1 cellular context compared by ENCODE assay signal in the genomic region with DNA sequence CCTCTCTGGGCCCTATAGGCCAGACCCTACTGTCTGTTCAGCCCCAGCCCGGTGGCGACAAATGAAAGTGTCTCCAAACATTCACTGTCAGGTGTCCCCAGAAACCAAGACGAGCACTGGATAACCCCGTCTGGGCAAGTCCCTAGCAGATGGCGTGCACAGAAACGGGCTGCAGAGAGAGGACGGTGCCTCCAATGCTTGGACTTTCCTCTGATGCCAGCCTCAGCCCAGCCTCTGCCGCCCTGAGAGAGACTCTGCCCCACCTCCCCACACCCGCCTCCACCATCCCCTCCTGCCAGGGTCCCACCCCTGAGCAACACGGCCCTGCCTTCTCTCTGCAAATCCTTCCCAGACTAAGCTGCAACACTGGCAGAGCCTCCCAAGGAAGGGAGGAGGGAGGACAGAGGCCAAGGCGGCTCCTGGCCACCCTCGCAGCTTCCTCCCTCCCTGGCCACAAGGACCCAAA.
TF ChIP-seq lines count a peak whose summit lies in the region.

No MANE protein-coding gene starts in this region.

TF ChIP-seq in H1, 55 proteins besides CTCF, POLR2A, EP300 and RAD21:
- TF ChIP-seq SRF (IDR thresholded peaks at IDR 0.05; ENCODE audit: low read depth, low read length) (no peak), EZH2 (IDR thresholded peaks at IDR 0.05; ENCODE audit: low read depth, low read length, severe bottlenecking) (no peak), RNF2 (IDR thresholded peaks at IDR 0.05; ENCODE audit: borderline replicate concordance, low read depth, low read length, missing control alignments, poor library complexity, severe bottlenecking) (no peak), BRCA1 (IDR thresholded peaks at IDR 0.05; ENCODE audit: low read depth, low read length) (no peak), SP1 (IDR thresholded peaks at IDR 0.05; ENCODE audit: low read depth, low read length) (no peak), JUND (IDR thresholded peaks at IDR 0.05; ENCODE audit: low read length) (no peak), SIX5 (IDR thresholded peaks at IDR 0.05; ENCODE audit: low read depth, low read length) (no peak), SUZ12 (IDR thresholded peaks at IDR 0.05; ENCODE audit: low read length) (no peak), SP4 (IDR thresholded peaks at IDR 0.05; ENCODE audit: low read length) (no peak), RFX5 (IDR thresholded peaks at IDR 0.05; ENCODE audit: borderline replicate concordance, low read depth, low read length) (no peak), KDM5A (IDR thresholded peaks at IDR 0.05; ENCODE audit: low read length) (no peak), FOSL1 (IDR thresholded peaks at IDR 0.05; ENCODE audit: insufficient read depth, low read depth, low read length) (no peak), TCF12 (IDR thresholded peaks at IDR 0.05; ENCODE audit: low read depth, low read length) (no peak), CTBP2 (IDR thresholded peaks at IDR 0.05; ENCODE audit: borderline replicate concordance, insufficient read depth, insufficient read length, low read length) (no peak), ZNF274 (IDR thresholded peaks at IDR 0.05; ENCODE audit: borderline replicate concordance, extremely low read depth, low read length) (no peak), NRF1 (IDR thresholded peaks at IDR 0.05; ENCODE audit: low read depth, low read length) (no peak), TAF7 (optimal IDR thresholded peaks at IDR 0.05; ENCODE audit: borderline replicate concordance, low read depth, low read length) (no peak), PHF8 (conservative IDR thresholded peaks at IDR 0.05; ENCODE audit: low read depth, low read length) (no peak)
- TF ChIP-seq, protein P1, sequence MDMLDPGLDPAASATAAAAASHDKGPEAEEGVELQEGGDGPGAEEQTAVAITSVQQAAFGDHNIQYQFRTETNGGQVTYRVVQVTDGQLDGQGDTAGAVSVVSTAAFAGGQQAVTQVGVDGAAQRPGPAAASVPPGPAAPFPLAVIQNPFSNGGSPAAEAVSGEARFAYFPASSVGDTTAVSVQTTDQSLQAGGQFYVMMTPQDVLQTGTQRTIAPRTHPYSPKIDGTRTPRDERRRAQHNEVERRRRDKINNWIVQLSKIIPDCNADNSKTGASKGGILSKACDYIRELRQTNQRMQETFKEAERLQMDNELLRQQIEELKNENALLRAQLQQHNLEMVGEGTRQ (IDR thresholded peaks at IDR 0.05; ENCODE audit: low read length) = no peak
- TF ChIP-seq, protein P2, sequence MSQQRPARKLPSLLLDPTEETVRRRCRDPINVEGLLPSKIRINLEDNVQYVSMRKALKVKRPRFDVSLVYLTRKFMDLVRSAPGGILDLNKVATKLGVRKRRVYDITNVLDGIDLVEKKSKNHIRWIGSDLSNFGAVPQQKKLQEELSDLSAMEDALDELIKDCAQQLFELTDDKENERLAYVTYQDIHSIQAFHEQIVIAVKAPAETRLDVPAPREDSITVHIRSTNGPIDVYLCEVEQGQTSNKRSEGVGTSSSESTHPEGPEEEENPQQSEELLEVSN (IDR thresholded peaks at IDR 0.05) = no peak
